In the genomic region with DNA sequence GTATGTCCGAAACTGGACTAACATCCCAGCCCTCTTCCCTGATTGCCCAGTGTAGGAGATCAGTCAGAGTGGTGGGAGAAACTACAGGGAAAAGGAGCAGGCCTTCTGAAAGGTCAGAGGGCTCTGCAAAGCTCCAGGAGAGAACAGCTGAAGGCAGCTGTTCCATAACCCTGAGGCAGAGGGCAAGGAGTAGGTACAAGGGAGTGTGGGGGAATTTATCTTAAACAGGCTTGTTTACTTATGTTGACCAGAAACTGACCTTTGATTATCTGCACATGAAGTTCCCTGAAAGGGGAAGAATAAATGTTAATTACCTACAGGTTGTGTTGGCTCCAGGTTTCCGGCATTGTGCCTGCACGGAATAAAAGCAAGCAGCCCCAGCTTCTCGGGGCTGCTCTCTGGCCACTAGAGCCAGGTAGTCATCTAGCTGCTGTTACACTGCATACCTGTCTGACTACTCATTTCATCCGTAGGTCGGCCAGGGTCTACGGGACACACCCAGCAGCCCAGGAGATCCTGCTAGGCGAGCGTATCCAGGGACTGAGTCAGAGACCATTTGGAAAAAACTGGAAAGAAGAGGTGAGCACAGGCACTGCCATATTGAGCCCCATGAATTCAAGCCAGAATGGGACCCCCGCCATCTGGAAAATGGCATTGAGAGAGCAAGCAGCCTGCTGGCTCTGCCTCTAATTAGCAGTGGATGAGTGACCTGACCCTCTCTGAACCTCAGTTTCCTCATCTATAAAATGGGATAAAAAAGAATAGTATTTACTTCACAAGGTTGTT, we compare ENCODE assay signal across 12 cellular contexts. TPM values are rescaled to one million over a fixed set of nuclear protein-coding genes. Genes with fewer than 3 reads are reported as not detected.
DNase-seq lines count a peak whose midpoint lies in the region; ATAC-seq and TF ChIP-seq lines count a peak whose summit lies in the region.
"Had no signal": no experiment of that assay in that cellular context is flagged by ENCODE, and none has a peak within 500 bp of the region (broad histone marks: within the 10 kb centered on the region; RNA-seq: fewer than 3 reads in every experiment).

No MANE protein-coding gene starts in this region.

- H3K9me3 ChIP-seq in MG63, result no peaks in the 10 kb centered on the region
- H3K9me3 ChIP-seq in endodermal cell (ENCODE audit: control insufficient read depth, low read length), result no peaks in the 10 kb centered on the region
- H3K9me3 ChIP-seq in muscle layer of duodenum (ENCODE audit: control insufficient read depth in 1 of 2, low read length in 2 of 2), result no peaks in the 10 kb centered on the region
- H3K9me3 ChIP-seq: BLaER1 had no signal

- peak overlapping the region; percentile 75 for H3K27ac Mint-ChIP-seq in endodermal cell
- H3K27ac Mint-ChIP-seq in GM23338, result no peak overlapping the region
- H3K27ac Mint-ChIP-seq in activated CD4-positive, alpha-beta memory T cell treated with anti-CD3 and anti-CD28 coated beads, Interleukin-2, amount 10 ng/mL, durations not matched to agents 7 days and 5 days, result no peak overlapping the region
- H3K27ac Mint-ChIP-seq: activated T-cell treated with anti-CD3 and anti-CD28 coated beads, Interleukin-2, amount 50 U/mL, for 24 hours had no signal

- H3K36me3 Mint-ChIP-seq in endodermal cell (ENCODE audit: low read depth) (peaks cover 10% of the 10 kb centered on the region), GM23338 (ENCODE audit: low read depth) (0 out of 3 replicates have a peak, but pooled peaks cover 3% of the 10 kb centered on the region)
- peaks cover 19% of the 10 kb centered on the region for H3K36me3 Mint-ChIP-seq in activated CD4-positive, alpha-beta memory T cell treated with anti-CD3 and anti-CD28 coated beads, Interleukin-2, amount 10 ng/mL, durations not matched to agents 7 days and 5 days (ENCODE audit: low read depth)

- in situ Hi-C loops in ACHN (cut with HindIII; ENCODE audit: low pct_ligation_motif_present, low pct_unique_long_range_greater_than_20kb, low sequenced_read_pairs), result no loop called here

- CTCF ChIA-PET in activated CD4-positive, alpha-beta memory T cell treated with anti-CD3 and anti-CD28 coated beads, Interleukin-2, amount 10 ng/mL, durations not matched to agents 7 days and 5 days (lab: Charles Lee), result interaction anchor here (0.6 to 10.1 kb wide), 2 partner anchors 42 to 108 kb away, joined by 3 to 286 read pairs; a partner anchor contains a TSS

- ATAC-seq in GM23338 (no peak), GM21526 (IDR thresholded peaks at IDR 0.05; ENCODE audit: low FRiP score, unreplicated experiment) (no peak), GM18520 (IDR thresholded peaks at IDR 0.05; ENCODE audit: unreplicated experiment) (no peak)

- H3K4me3 ChIP-seq in MG63 (no peak overlapping the region), endodermal cell (ENCODE audit: low read length) (no peak overlapping the region), muscle layer of duodenum (ENCODE audit: low read depth in 1 of 2, low read length in 2 of 2) (no peak overlapping the region), GM23338 (no peak overlapping the region)
- H3K4me3 ChIP-seq: BLaER1 had no signal

- WGBS in endodermal cell (ENCODE audit: insufficient coverage in 1 of 2, insufficient read length in 1 of 2), 2 experiments, result 90 to 92% methylated on average over 9 to 10 of the region's 10 CpGs

- no peaks in the 10 kb centered on the region for H3K79me2 ChIP-seq in GM23338 (replicated peaks; ENCODE audit: insufficient read depth)

- POLR2A ChIA-PET in activated CD4-positive, alpha-beta memory T cell treated with anti-CD3 and anti-CD28 coated beads, Interleukin-2, amount 10 ng/mL, durations not matched to agents 7 days and 5 days (lab: Charles Lee), result interaction anchor here (1.2 to 18.9 kb wide), 3 partner anchors 11 to 107 kb away, joined by 4 to 268 read pairs (median 4); a partner anchor contains a TSS

- no peak overlapping the region for H2AFZ ChIP-seq in GM23338

- H3K4me1 ChIP-seq in endodermal cell (ENCODE audit: control insufficient read depth, insufficient read depth, low read length) (peaks cover 7% of the 10 kb centered on the region), muscle layer of duodenum (ENCODE audit: control insufficient read depth in 1 of 2, insufficient read depth in 2 of 2, low read length in 2 of 2) (peaks cover 8 to 10% of the 10 kb centered on the region in 2 donors), GM23338 (ENCODE audit: insufficient read depth) (peaks cover 21% of the 10 kb centered on the region)

- no peaks in the 10 kb centered on the region for H3K9me2 ChIP-seq in GM23338 (ENCODE audit: insufficient read depth)

- no peak overlapping the region for H3K4me2 ChIP-seq in GM23338
- H3K4me2 ChIP-seq: BLaER1 had no signal

- peaks cover 19% of the 10 kb centered on the region for H3K36me3 ChIP-seq in MG63
- no peaks in the 10 kb centered on the region for H3K36me3 ChIP-seq in endodermal cell (ENCODE audit: control insufficient read depth, insufficient read depth, low read length)
- H3K36me3 ChIP-seq in muscle layer of duodenum (ENCODE audit: control insufficient read depth in 1 of 2, insufficient read depth in 2 of 2, low read length in 2 of 2), result no peaks in the 10 kb centered on the region
- no peaks in the 10 kb centered on the region for H3K36me3 ChIP-seq in GM23338 (ENCODE audit: insufficient read depth)

- DNase-seq in ACHN, result peak; percentile 28
- peak; percentile 64 for DNase-seq in MG63
- DNase-seq in endodermal cell, result peak; percentile 68
- no peak for DNase-seq in GM23338 (ENCODE audit: low spot score)
- DNase-seq in activated CD4-positive, alpha-beta memory T cell treated with anti-CD3 and anti-CD28 coated beads, Interleukin-2, amount 10 ng/mL, durations not matched to agents 7 days and 5 days, result no peak
- DNase-seq: activated T-cell treated with anti-CD3 and anti-CD28 coated beads, Interleukin-2, amount 50 U/mL, for 24 hours; NCI-H2171 had no signal

- TF ChIP-seq CTCF in endodermal cell (conservative IDR thresholded peaks at IDR 0.05) (no peak), GM23338 (conservative IDR thresholded peaks at IDR 0.05; ENCODE audit: low read depth in 2 of 2) (no peak)

- H3K27me3 Mint-ChIP-seq in endodermal cell (ENCODE audit: insufficient read depth) (peaks cover 9% of the 10 kb centered on the region), GM23338 (ENCODE audit: insufficient read depth, low read depth, poor library complexity) (peaks cover 9% of the 10 kb centered on the region)
- H3K27me3 Mint-ChIP-seq in activated CD4-positive, alpha-beta memory T cell treated with anti-CD3 and anti-CD28 coated beads, Interleukin-2, amount 10 ng/mL, durations not matched to agents 7 days and 5 days, result no peaks in the 10 kb centered on the region
- H3K27me3 Mint-ChIP-seq: activated T-cell treated with anti-CD3 and anti-CD28 coated beads, Interleukin-2, amount 50 U/mL, for 24 hours had no signal

- H3F3A ChIP-seq in GM23338 (replicated peaks; ENCODE audit: low read depth), result no peaks in the 10 kb centered on the region

- H3K9ac ChIP-seq in endodermal cell (ENCODE audit: extremely low read depth, low read length, poor library complexity, severe bottlenecking), result no peak overlapping the region
- H3K9ac ChIP-seq: BLaER1 had no signal

- H3K4me3 Mint-ChIP-seq in endodermal cell, result no peak overlapping the region
- H3K4me3 Mint-ChIP-seq in GM23338, result no peak overlapping the region
- H3K4me3 Mint-ChIP-seq in activated CD4-positive, alpha-beta memory T cell treated with anti-CD3 and anti-CD28 coated beads, Interleukin-2, amount 10 ng/mL, durations not matched to agents 7 days and 5 days, result no peak overlapping the region
- H3K4me3 Mint-ChIP-seq: activated T-cell treated with anti-CD3 and anti-CD28 coated beads, Interleukin-2, amount 50 U/mL, for 24 hours had no signal

- no peaks in the 10 kb centered on the region for H4K20me1 ChIP-seq in GM23338 (replicated peaks; ENCODE audit: insufficient read depth)
- H4K20me1 ChIP-seq: BLaER1 had no signal

- H3K9me3 Mint-ChIP-seq in endodermal cell (no peaks in the 10 kb centered on the region), GM23338 (no peaks in the 10 kb centered on the region)
- H3K9me3 Mint-ChIP-seq in activated CD4-positive, alpha-beta memory T cell treated with anti-CD3 and anti-CD28 coated beads, Interleukin-2, amount 10 ng/mL, durations not matched to agents 7 days and 5 days, result no peaks in the 10 kb centered on the region
- H3K9me3 Mint-ChIP-seq: activated T-cell treated with anti-CD3 and anti-CD28 coated beads, Interleukin-2, amount 50 U/mL, for 24 hours had no signal

- H3K27ac ChIP-seq in endodermal cell (ENCODE audit: low read depth, low read length), result no peak overlapping the region
- H3K27ac ChIP-seq in muscle layer of duodenum (ENCODE audit: low read length), result peak overlapping the region; percentile 74
- H3K27ac ChIP-seq in GM23338 (ENCODE audit: low read depth), result no peak overlapping the region
- H3K27ac ChIP-seq: BLaER1, HL-60 had no signal

- H3K4me1 Mint-ChIP-seq in endodermal cell (peaks cover 26% of the 10 kb centered on the region), GM23338 (peaks cover 26% of the 10 kb centered on the region)
- H3K4me1 Mint-ChIP-seq in activated CD4-positive, alpha-beta memory T cell treated with anti-CD3 and anti-CD28 coated beads, Interleukin-2, amount 10 ng/mL, durations not matched to agents 7 days and 5 days, result peaks cover 4% of the 10 kb centered on the region

- H3K27me3 ChIP-seq in MG63 (no peaks in the 10 kb centered on the region), endodermal cell (ENCODE audit: control insufficient read depth, insufficient read depth, low read length, poor library complexity, severe bottlenecking) (no peaks in the 10 kb centered on the region), muscle layer of duodenum (ENCODE audit: low read depth, low read length) (no peaks in the 10 kb centered on the region), GM23338 (ENCODE audit: insufficient read depth) (no peaks in the 10 kb centered on the region)
- H3K27me3 ChIP-seq: BLaER1 had no signal

RNA-seq across cellular contexts. Expression of a gene that starts 14.9 kb away (rescaled TPM):
- 3.8 and 8.3 TPM in 2 replicates for total RNA-seq in MG63 (2014; rRNA removed; shearing (Covaris generic); ENCODE audit: low replicate concordance)
- total RNA-seq in endodermal cell, result 10 to 100 TPM; 11.7 to 15.0 TPM
- 5.5 TPM for polyA plus RNA-seq in endodermal cell (2013, experiment 1 of 2)
- polyA plus RNA-seq in endodermal cell (2013, experiment 2 of 2), result 5.7 TPM
- total RNA-seq in GM23338 (2014; rRNA removed; shearing (Covaris generic)), result 5.2 and 5.5 TPM in 2 replicates
- polyA plus RNA-seq in GM23338 (2016; fragmentation: Nextera tagmentation; extraction: Ambion mirVana), result 4.0 and 4.2 TPM in 2 replicates
- 1 to 10 TPM; 1.4 TPM for total RNA-seq in activated CD4-positive, alpha-beta memory T cell treated with anti-CD3 and anti-CD28 coated beads, Interleukin-2, amount 10 ng/mL, durations not matched to agents 7 days and 5 days

RNA-seq across cellular contexts. Expression of a gene that starts 15.8 kb away (rescaled TPM):
- 85.4 and 116 TPM in 2 replicates for total RNA-seq in MG63 (2014; rRNA removed; shearing (Covaris generic); ENCODE audit: low replicate concordance)
- 100 to 1,000 TPM; 543 to 585 TPM for total RNA-seq in endodermal cell
- polyA plus RNA-seq in endodermal cell (2013, experiment 1 of 2), result 1,221 TPM
- polyA plus RNA-seq in endodermal cell (2013, experiment 2 of 2), result 1,270 TPM
- total RNA-seq in GM23338 (2014; rRNA removed; shearing (Covaris generic)), result 227 and 271 TPM in 2 replicates
- 1,567 and 1,890 TPM in 2 replicates for polyA plus RNA-seq in GM23338 (2016; fragmentation: Nextera tagmentation; extraction: Ambion mirVana)
- total RNA-seq in activated CD4-positive, alpha-beta memory T cell treated with anti-CD3 and anti-CD28 coated beads, Interleukin-2, amount 10 ng/mL, durations not matched to agents 7 days and 5 days, result 100 to 1,000 TPM; 610 to 616 TPM

RNA-seq across cellular contexts. Expression of a gene that starts 31.2 kb away (rescaled TPM):
- total RNA-seq in MG63 (2014; rRNA removed; shearing (Covaris generic); ENCODE audit: low replicate concordance), result 10.3 and 20.6 TPM in 2 replicates
- 10 to 100 TPM; 14.3 to 19.5 TPM for total RNA-seq in endodermal cell
- 8.0 TPM for polyA plus RNA-seq in endodermal cell (2013, experiment 1 of 2)
- 7.4 TPM for polyA plus RNA-seq in endodermal cell (2013, experiment 2 of 2)
- total RNA-seq in GM23338 (2014; rRNA removed; shearing (Covaris generic)), result 20.9 and 24.1 TPM in 2 replicates
- polyA plus RNA-seq in GM23338 (2016; fragmentation: Nextera tagmentation; extraction: Ambion mirVana), result 21.2 and 21.9 TPM in 2 replicates
- 1 to 10 TPM; 5.2 to 5.4 TPM for total RNA-seq in activated CD4-positive, alpha-beta memory T cell treated with anti-CD3 and anti-CD28 coated beads, Interleukin-2, amount 10 ng/mL, durations not matched to agents 7 days and 5 days

Comparison
In these comparisons a context has a peak if more than half of its experiments do, and no peak if none do; other contexts are left out.
1. DNase-seq: peak in ACHN (single experiment), MG63 (single experiment) and endodermal cell (single experiment); none in GM23338 (single experiment) and activated CD4-positive, alpha-beta memory T cell treated with anti-CD3 and anti-CD28 coated beads, Interleukin-2, amount 10 ng/mL, durations not matched to agents 7 days and 5 days (single experiment).